Comparison of ENCODE assay signal across 8 cellular contexts in genomic region chr10:100670828-100671479, GRCh38.
A peak's percentile ranks its signal among the peaks of the same experiment; 100 is the strongest.
DNase-seq lines count a peak whose midpoint lies in the region; ATAC-seq, FAIRE-seq and TF ChIP-seq lines count a peak whose summit lies in the region.

No MANE protein-coding gene starts in this region.

- H3K9ac ChIP-seq in KMS-11 (no peak overlapping the region), skeletal muscle satellite cell (ENCODE audit: low read depth, low read length) (no peak overlapping the region)

- peak overlapping the region; percentile 26; the same call in 1 of the 2 replicates for H2AFZ ChIP-seq in KMS-11 (ENCODE audit: low read depth)

- H4K20me1 ChIP-seq in KMS-11 (ENCODE audit: insufficient read depth): no peaks in the 10 kb centered on the region

- H3K4me2 ChIP-seq in KMS-11: peak overlapping the region; percentile 17; the same call in 1 of the 2 replicates
- H3K4me2 ChIP-seq in skeletal muscle satellite cell (ENCODE audit: low read length): peak overlapping the region; percentile 47

- no peaks in the 10 kb centered on the region for H3K9me3 ChIP-seq in skeletal muscle satellite cell (replicated peaks; ENCODE audit: low read length)

- H3K27me3 ChIP-seq in KMS-11 (ENCODE audit: insufficient read depth, low read depth) (peaks cover 19% of the 10 kb centered on the region; the same call in 1 of the 2 replicates), skeletal muscle satellite cell (ENCODE audit: control insufficient read depth, insufficient read depth, low read length) (peaks cover 74% of the 10 kb centered on the region)

- TF ChIP-seq CTCF in D721Med (IDR thresholded peaks at IDR 0.05; ENCODE audit: insufficient read depth, missing control alignments) (peak; percentile 52), KMS-11 (conservative IDR thresholded peaks at IDR 0.05; ENCODE audit: low read depth, low read length) (peak; percentile 76), fibroblast of pulmonary artery (IDR thresholded peaks at IDR 0.05; ENCODE audit: low read length, missing control alignments) (peak; percentile 16)

- H3K4me1 ChIP-seq in KMS-11 (ENCODE audit: low read depth, poor library complexity, severe bottlenecking): peaks cover 4% of the 10 kb centered on the region
- H3K4me1 ChIP-seq in skeletal muscle satellite cell (ENCODE audit: control insufficient read depth, insufficient read depth, low read length): no peaks in the 10 kb centered on the region

- H3K79me2 ChIP-seq in KMS-11 (ENCODE audit: insufficient read depth, low read depth): no peaks in the 10 kb centered on the region

- H3K36me3 ChIP-seq in KMS-11 (ENCODE audit: insufficient read depth): no peaks in the 10 kb centered on the region
- H3K36me3 ChIP-seq in skeletal muscle satellite cell (ENCODE audit: insufficient read depth, low read length): no peaks in the 10 kb centered on the region

- H3K4me3 ChIP-seq in KMS-11 (IDR thresholded peaks at IDR 0.05; ENCODE audit: insufficient read depth, low read depth, low read length): no peak overlapping the region
- H3K4me3 ChIP-seq in fibroblast of pulmonary artery (replicated peaks; ENCODE audit: low read depth, low read length): no peak overlapping the region
- H3K4me3 ChIP-seq in skeletal muscle satellite cell (ENCODE audit: low read length): no peak overlapping the region

- H3K27ac ChIP-seq in KMS-11: no peak overlapping the region

- DNase-seq in D721Med (ENCODE audit: insufficient read length, low spot score) (no peak), activated T-cell treated with anti-CD3 and anti-CD28 coated beads for 4 hours (peak; percentile 39), fibroblast of pulmonary artery (ENCODE audit: low read depth) (no peak), NCI-H2029 treated with DMSO at 0.1 percent for 48 hours (lab: John Stamatoyannopoulos, UW) (no peak)

- ATAC-seq in GM19035 (IDR thresholded peaks at IDR 0.05; ENCODE audit: unreplicated experiment) (no peak), GM19328 (IDR thresholded peaks at IDR 0.05; ENCODE audit: unreplicated experiment) (no peak)

- no peak for FAIRE-seq in D721Med (lab: Jason Lieb, UNC)

Comparison
In these comparisons a context has a peak if more than half of its experiments do, and no peak if none do; other contexts are left out.
1. CTCF ChIP-seq: peak in every context shown above with its lines; median percentile 76 in KMS-11; 52 in D721Med; 16 in fibroblast of pulmonary artery.